ENCODE assay signal across 30 cellular contexts in genomic region chr12:12034344-12034743, GRCh38. TPM values are rescaled to one million over a fixed set of nuclear protein-coding genes. Genes with fewer than 3 reads are reported as not detected.
"Had no signal": no experiment of that assay in that cellular context is flagged by ENCODE, and none has a peak within 500 bp of the region (broad histone marks: within the 10 kb centered on the region; RNA-seq: fewer than 3 reads in every experiment).

No MANE protein-coding gene starts in this region.

- H3K4me3 ChIP-seq: left ventricle myocardium inferior, mucosa of descending colon, ovary, right atrium auricular region, right lobe of liver, smooth muscle cell, stomach, testis, thyroid gland, transverse colon, upper lobe of right lung had no signal

- H3K4me2 ChIP-seq: smooth muscle cell had no signal

- H3K27me3 ChIP-seq: ovary, right atrium auricular region, right lobe of liver, stomach, testis, thyroid gland, transverse colon, upper lobe of right lung had no signal

- DNase-seq: islet precursor cell; left ventricle myocardium inferior; midbrain; mucosa of descending colon; naive thymus-derived CD4-positive, alpha-beta T cell; ovary; right lobe of liver; stimulated activated CD4-positive, alpha-beta T cell treated with anti-CD3 and anti-CD28 coated beads, Interleukin-1b, Interleukin-23, amount 100 ng/mL, for 48 hours; stimulated activated CD4-positive, alpha-beta T cell treated with anti-CD3 and anti-CD28 coated beads, Interleukin-2, amount 100 ng/mL, for 48 hours; stimulated activated CD4-positive, alpha-beta T cell treated with anti-CD3 and anti-CD28 coated beads, Interleukin-4, amount 100 ng/mL, for 4 hours; stimulated activated CD8-positive, alpha-beta memory T cell treated with anti-CD3 and anti-CD28 coated beads, Interleukin-4, amount 100 ng/mL, for 48 hours; stimulated activated naive CD8-positive, alpha-beta T cell treated with anti-CD3 and anti-CD28 coated beads, Interleukin-15, Interleukin-2, amounts not matched to agents 100 U/mL and 50 U/mL, for 24 hours; stomach; testis; thyroid gland; transverse colon; upper lobe of right lung had no signal

- H3K27ac ChIP-seq: left ventricle myocardium inferior, ovary, right atrium auricular region, right lobe of liver, stomach, testis, thyroid gland, transverse colon, upper lobe of right lung had no signal

- H3K36me3 ChIP-seq: left ventricle myocardium inferior, ovary, right atrium auricular region, right lobe of liver, stomach, thyroid gland, transverse colon, upper lobe of right lung had no signal

- H3K9me3 ChIP-seq: left ventricle myocardium inferior, mucosa of descending colon, ovary, right atrium auricular region, right lobe of liver, stomach, testis, thyroid gland, transverse colon, upper lobe of right lung had no signal

- H3K36me3 Mint-ChIP-seq: memory B cell; naive thymus-derived CD4-positive, alpha-beta T cell; natural killer cell treated with Interleukin-12 subunit alpha and Interleukin-12 subunit beta and Interleukin-15 and Interleukin-18, amount 100 ng/mL, for 72 hours; stimulated activated memory B cell treated with anti-CD40 and anti-IgM and Interleukin-4, amounts not matched to agents 10 μg/mL and 1 μg/mL and 100 μg/mL, for 72 hours had no signal

- H3K4me1 ChIP-seq: right atrium auricular region had no signal

- H3K27ac Mint-ChIP-seq: memory B cell; progenitor cell of endocrine pancreas; stimulated activated memory B cell treated with anti-CD40 and anti-IgM and Interleukin-4, amounts not matched to agents 10 μg/mL and 1 μg/mL and 100 μg/mL, for 72 hours had no signal

- H3K9me3 Mint-ChIP-seq: memory B cell; natural killer cell treated with Interleukin-12 subunit alpha and Interleukin-12 subunit beta and Interleukin-15 and Interleukin-18, amount 100 ng/mL, for 72 hours; stimulated activated memory B cell treated with anti-CD40 and anti-IgM and Interleukin-4, amounts not matched to agents 10 μg/mL and 1 μg/mL and 100 μg/mL, for 72 hours had no signal

- ATAC-seq: mucosa of descending colon; naive thymus-derived CD4-positive, alpha-beta T cell; natural killer cell treated with Interleukin-12 subunit alpha and Interleukin-12 subunit beta and Interleukin-15 and Interleukin-18, amount 100 ng/mL, for 72 hours; right lobe of liver; stimulated activated memory B cell treated with anti-CD40 and anti-IgM and Interleukin-4, amounts not matched to agents 10 μg/mL and 1 μg/mL and 100 μg/mL, for 72 hours; stimulated activated naive CD8-positive, alpha-beta T cell treated with anti-CD3 and anti-CD28 coated beads, Interleukin-15, Interleukin-2, amounts not matched to agents 100 U/mL and 50 U/mL, for 24 hours; upper lobe of right lung had no signal

- H3K4me3 Mint-ChIP-seq: memory B cell had no signal

RNA-seq across cellular contexts. Expression of gene BCL2L14, which starts 36.4 kb away (rescaled TPM):
- total RNA-seq: kidney epithelial cell, left ventricle myocardium inferior, lower leg skin, lung microvascular endothelial cell, mesenteric fat pad, myocyte, pulmonary artery endothelial cell, right atrium auricular region, smooth muscle cell had no signal
- polyA plus RNA-seq: naive thymus-derived CD4-positive, alpha-beta T cell; neural cell; ovary; smooth muscle cell had no signal
